In the genomic region with DNA sequence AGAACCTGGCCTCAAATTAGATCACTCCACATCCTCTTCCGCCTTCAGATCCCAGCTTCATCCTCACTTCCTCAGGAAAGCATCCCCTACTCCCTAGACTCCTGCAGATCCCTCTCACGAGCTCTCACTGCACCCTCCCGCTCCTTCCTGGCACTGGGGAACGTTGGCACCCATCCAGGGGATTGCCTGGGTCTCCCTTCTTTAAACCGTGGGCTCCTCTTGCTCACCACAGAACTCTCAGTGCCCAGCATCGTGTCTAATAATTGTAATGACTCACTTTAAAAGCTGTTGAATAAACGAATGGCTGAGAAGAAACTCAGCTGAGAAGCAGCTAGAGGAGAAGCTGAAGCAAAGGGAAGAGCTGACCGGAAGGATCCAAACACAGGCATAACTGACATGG, we compare ENCODE assay signal across 27 cellular contexts. TPM values are rescaled to one million over a fixed set of nuclear protein-coding genes. Genes with fewer than 3 reads are reported as not detected.
DNase-seq lines count a peak whose midpoint lies in the region; FAIRE-seq and TF ChIP-seq lines count a peak whose summit lies in the region.
"Had no signal": no experiment of that assay in that cellular context is flagged by ENCODE, and none has a peak within 500 bp of the region (broad histone marks: within the 10 kb centered on the region; RNA-seq: fewer than 3 reads in every experiment).

No MANE protein-coding gene starts in this region.

- no peak overlapping the region for H2BK5ac ChIP-seq in H1 (ENCODE audit: low read depth, low read length)

- CTCF ChIA-PET in H1 (lab: Charles Lee; ENCODE audit: partially characterized antibody): interaction anchor here (1.1 to 2.0 kb wide), 3 partner anchors 14 to 370 kb away, joined by 3 to 4 read pairs (median 3); no protein-coding TSS in a partner anchor

- peaks cover 0 to 2% (median 0%) of the 10 kb centered on the region in 7 donors for H3K9me3 Mint-ChIP-seq in CD14-positive monocyte
- H3K9me3 Mint-ChIP-seq: activated T-cell treated with anti-CD3 and anti-CD28 coated beads, Interleukin-2, amount 50 U/mL, for 4 hours had no signal

- peaks cover 0 to 2% (median 0%) of the 10 kb centered on the region in 3 donors for H3K27me3 Mint-ChIP-seq in CD14-positive monocyte (ENCODE audit: low read depth in 3 of 3)

- no peak overlapping the region for H3K4ac ChIP-seq in H1 (replicated peaks; ENCODE audit: insufficient read length, low read depth, low read length)

- H3K36me3 ChIP-seq in BLaER1 (peaks cover 74% of the 10 kb centered on the region), SU-DHL-6 (ENCODE audit: low read length) (peaks cover 3% of the 10 kb centered on the region; the same call in 1 of the 2 replicates), H1 (ENCODE audit: control insufficient read depth in 2 of 4, insufficient read depth in 4 of 4, low read length in 3 of 4) (no peaks in the 10 kb centered on the region)
- H3K36me3 ChIP-seq: transverse colon, WERI-Rb-1 had no signal

- TF ChIP-seq EP300 in H1 (IDR thresholded peaks at IDR 0.05; ENCODE audit: borderline replicate concordance in 1 of 2, low read depth in 2 of 2, low read length in 2 of 2): no peak

- H2AFZ ChIP-seq in SU-DHL-6 (ENCODE audit: low read depth, low read length, severe bottlenecking) (no peak overlapping the region), H1 (ENCODE audit: low read length) (no peak overlapping the region)

- H3K79me1 ChIP-seq in H1 (ENCODE audit: low read depth, low read length): no peaks in the 10 kb centered on the region

- H2BK120ac ChIP-seq in H1 (replicated peaks; ENCODE audit: low read depth, low read length): no peak overlapping the region

- H3K27ac ChIP-seq in BLaER1 (peak overlapping the region; percentile 40; the same call in 1 of the 2 replicates), SU-DHL-6 (ENCODE audit: low read depth, low read length) (peak overlapping the region; percentile 30), H1 (ENCODE audit: low read depth, low read length) (no peak overlapping the region)
- H3K27ac ChIP-seq: coronary artery, psoas muscle, WERI-Rb-1 had no signal

- no peak for FAIRE-seq in H1 (lab: Jason Lieb, UNC)
- no peak for FAIRE-seq in GM12892 (lab: Jason Lieb, UNC)
- FAIRE-seq: bronchial epithelial cell, keratinocyte, small intestine had no signal

- no peak overlapping the region for H3K18ac ChIP-seq in H1 (ENCODE audit: extremely low read depth, low read length)

- POLR2A ChIA-PET in H1 (lab: Charles Lee; ENCODE audit: partially characterized antibody): no interaction called here

- no peak overlapping the region for H3K14ac ChIP-seq in H1 (ENCODE audit: insufficient read length)

- H3F3A ChIP-seq in SU-DHL-6 (ENCODE audit: insufficient read depth): peaks cover 27% of the 10 kb centered on the region

- intact Hi-C loops in CD14-positive monocyte (cut with micrococcal nuclease): no loop called here

- 0 out of 2 replicates have a peak overlapping the region, but pooled peaks have one; percentile 48 for H4K8ac ChIP-seq in H1 (ENCODE audit: extremely low read depth, insufficient read depth, low read length)

- TF ChIP-seq RAD21 in H1 (IDR thresholded peaks at IDR 0.05 in 1 of 2, conservative IDR thresholded peaks at IDR 0.05 in 1 of 2; ENCODE audit: low read depth in 2 of 2, low read length in 2 of 2): no peak

- H3K9ac ChIP-seq in BLaER1 (0 out of 2 replicates have a peak overlapping the region, but pooled peaks have one; percentile 0), SU-DHL-6 (ENCODE audit: low read length) (no peak overlapping the region), H1 (replicated peaks in 1 of 4; ENCODE audit: extremely low read depth in 1 of 4, low read depth in 3 of 4, low read length in 3 of 4) (no peak overlapping the region)

- WGBS in H1 (ENCODE audit: extremely low coverage in 1 of 2, insufficient coverage in 1 of 2, insufficient read length in 1 of 2, insufficient replicate concordance in 2 of 2, low coverage in 1 of 2, low lambda C conversion rate in 2 of 2, missing lambda C conversion rate in 1 of 2), 2 experiments: 75% methylated on average over 8 of the region's 8 CpGs; no CpG with 5 or more reads in 1 of the 2 experiments

- peak overlapping the region in 4 of 7 donors; percentile 8 to 63 (median 26) for H3K27ac Mint-ChIP-seq in CD14-positive monocyte

- H3K9me2 ChIP-seq in SU-DHL-6 (replicated peaks; ENCODE audit: insufficient read depth, low read length): no peaks in the 10 kb centered on the region

- no peaks in the 10 kb centered on the region; the same call in 1 of the 2 replicates for H3K9me3 ChIP-seq in BLaER1
- no peaks in the 10 kb centered on the region for H3K9me3 ChIP-seq in SU-DHL-6 (ENCODE audit: insufficient read depth, low read length)
- H3K9me3 ChIP-seq in H1 (ENCODE audit: insufficient read depth in 2 of 2, low read depth in 1 of 2, low read length in 1 of 2): no peaks in the 10 kb centered on the region
- H3K9me3 ChIP-seq: psoas muscle, transverse colon had no signal

- no peak overlapping the region for H2BK20ac ChIP-seq in H1 (ENCODE audit: low read length)

- H2BK12ac ChIP-seq in H1 (ENCODE audit: low read depth, low read length): no peak overlapping the region

- TF ChIP-seq POLR2A in H1 (IDR thresholded peaks at IDR 0.05; ENCODE audit: control extremely low read depth in 1 of 2, low read depth in 2 of 2, low read length in 2 of 2) (no peak), GM12892 (IDR thresholded peaks at IDR 0.05; ENCODE audit: low read depth, low read length) (no peak)

- peak overlapping the region; percentile 91 for H3K4me2 ChIP-seq in BLaER1
- H3K4me2 ChIP-seq in SU-DHL-6 (ENCODE audit: low read depth, low read length, poor library complexity, severe bottlenecking): no peak overlapping the region
- no peak overlapping the region for H3K4me2 ChIP-seq in H1 (ENCODE audit: insufficient read depth in 1 of 2, low read depth in 2 of 2, low read length in 2 of 2)

- no peak overlapping the region for H2AK5ac ChIP-seq in H1 (ENCODE audit: low read depth, low read length)

- no peak for TF ChIP-seq CTCF in CD14-positive monocyte (IDR thresholded peaks at IDR 0.05)
- TF ChIP-seq CTCF in SU-DHL-6 (IDR thresholded peaks at IDR 0.05; ENCODE audit: insufficient read depth, low read length, poor library complexity, severe bottlenecking): no peak
- TF ChIP-seq CTCF in H1 (IDR thresholded peaks at IDR 0.05; ENCODE audit: control extremely low read depth in 1 of 3, insufficient read depth in 1 of 3, low read depth in 1 of 3, low read length in 3 of 3): no peak

- H3K4me3 ChIP-seq in BLaER1 (no peak overlapping the region), SU-DHL-6 (ENCODE audit: insufficient read depth, low read length, poor library complexity, severe bottlenecking) (no peak overlapping the region), H1 (ENCODE audit: extremely low read depth in 1 of 4, insufficient read depth in 2 of 4, low read depth in 3 of 4, low read length in 4 of 4) (no peak overlapping the region)
- H3K4me3 ChIP-seq: coronary artery, lung, psoas muscle, transverse colon had no signal

- H3K4me1 Mint-ChIP-seq in CD14-positive monocyte: peaks cover 25% of the 10 kb centered on the region

- H3K23me2 ChIP-seq in H1 (ENCODE audit: low read depth, low read length): no peaks in the 10 kb centered on the region

- H4K91ac ChIP-seq in H1 (replicated peaks; ENCODE audit: insufficient read length, low read length): no peak overlapping the region

- H3K56ac ChIP-seq in H1 (replicated peaks; ENCODE audit: insufficient read length, low read depth, low read length): no peak overlapping the region

- H3K79me2 ChIP-seq in SU-DHL-6 (ENCODE audit: insufficient read depth, low read length) (peaks cover 35% of the 10 kb centered on the region), H1 (ENCODE audit: control insufficient read depth in 1 of 2, insufficient read depth in 2 of 2, low read length in 2 of 2) (no peaks in the 10 kb centered on the region)

- peaks cover 40 to 57% of the 10 kb centered on the region in 2 donors for H3K36me3 Mint-ChIP-seq in CD14-positive monocyte

- H3K4me1 ChIP-seq in BLaER1 (peaks cover 56% of the 10 kb centered on the region), H1 (replicated peaks in 1 of 4; ENCODE audit: control insufficient read depth in 3 of 4, insufficient read depth in 4 of 4, low read length in 3 of 4) (no peaks in the 10 kb centered on the region)
- H3K4me1 ChIP-seq: psoas muscle had no signal

- DNase-seq in CD14-positive monocyte (ENCODE audit: low spot score): no peak
- no peak for DNase-seq in H1 (ENCODE audit: low read depth in 1 of 2, low spot score in 2 of 2)
- DNase-seq in NCI-H1436 treated with DMSO at 0.1 percent for 48 hours (lab: John Stamatoyannopoulos, UW): no peak
- DNase-seq in Kasumi-1 (lab: John Stamatoyannopoulos, UW): no peak
- DNase-seq in GM12892 (ENCODE audit: insufficient read length): no peak
- DNase-seq: activated CD4-positive, alpha-beta T cell treated with anti-CD3 and anti-CD28 coated beads, Interleukin-2, amount 50 U/mL, for 4 hours; activated T-cell treated with anti-CD3 and anti-CD28 coated beads, Interleukin-2, amount 50 U/mL, for 4 hours; amniotic stem cell; DND-41; NCI-H1105; NCI-H2081 treated with DMSO at 0.1 percent for 48 hours; NCI-H446 treated with DMSO at 0.1 percent for 48 hours; NK-92 treated with Interleukin-12 subunit alpha and Interleukin-12 subunit beta, amount 100 ng/mL, for 24 hours; RPMI8226; small intestine; stimulated activated CD4-positive, alpha-beta T cell treated with anti-CD3 and anti-CD28 coated beads, Interleukin-2, amount 100 ng/mL, for 48 hours; T-helper 2 cell; transverse colon; WERI-Rb-1 had no signal

- peaks cover 71% of the 10 kb centered on the region for H4K20me1 ChIP-seq in BLaER1
- no peaks in the 10 kb centered on the region for H4K20me1 ChIP-seq in SU-DHL-6 (ENCODE audit: low read depth, low read length)
- H4K20me1 ChIP-seq in H1 (replicated peaks in 1 of 2; ENCODE audit: control insufficient read depth in 1 of 2, insufficient read depth in 2 of 2, low read length in 2 of 2): no peaks in the 10 kb centered on the region

- H3K4me3 Mint-ChIP-seq in CD14-positive monocyte: no peak overlapping the region
- H3K4me3 Mint-ChIP-seq: activated T-cell treated with anti-CD3 and anti-CD28 coated beads, Interleukin-2, amount 50 U/mL, for 4 hours had no signal

- H2BK15ac ChIP-seq in H1 (ENCODE audit: low read length): no peak overlapping the region

- no peak overlapping the region for H4K5ac ChIP-seq in H1 (ENCODE audit: insufficient read length, low read depth, low read length)

- no peak overlapping the region for H3K23ac ChIP-seq in H1 (ENCODE audit: insufficient read length)

- H3K27me3 ChIP-seq in BLaER1 (no peaks in the 10 kb centered on the region), SU-DHL-6 (ENCODE audit: low read length) (no peaks in the 10 kb centered on the region), H1 (replicated peaks in 1 of 4; ENCODE audit: control insufficient read depth in 3 of 4, extremely low read depth in 1 of 4, insufficient read depth in 3 of 4, low read length in 3 of 4) (no peaks in the 10 kb centered on the region)
- H3K27me3 ChIP-seq: transverse colon had no signal

RNA-seq across cellular contexts. Expression of a gene that starts 20.4 kb away (rescaled TPM):
- polyA plus RNA-seq in CD14-positive monocyte: 1 to 10 TPM in 1 of 2 donors, under 1 TPM in 1; 0.96 to 1.2 TPM
- total RNA-seq in H1 (2021; fragmentation: NEBNext Ultra II Directional; extraction: Animal tissue kit (Norgen Biotek cat#: 25700)): 0.07 and 0.08 TPM in 2 replicates
- polyA plus RNA-seq in H1 (2011; rRNA removed): 0.05 TPM in 2 replicates
- polyA plus RNA-seq in H1 (2011; cell fraction: cytosol; rRNA removed): 0.13 TPM
- 0.20 TPM for polyA plus RNA-seq in H1 (2011; cell fraction: nucleus; rRNA removed)
- 0.03 to 0.09 TPM in 2 of 4 replicates, not detected in the others for polyA plus RNA-seq in H1 (2012, experiment 1 of 2)
- polyA plus RNA-seq in H1 (2012, experiment 2 of 2): not detected
- polyA plus RNA-seq in H1 (2013, experiment 1 of 2): 0.10 TPM
- polyA plus RNA-seq in H1 (2013, experiment 2 of 2): 0.04 TPM
- 0.05 and 0.09 TPM in 2 replicates for polyA minus RNA-seq in H1 (2011; rRNA and poly(A)+ RNA removed)
- polyA minus RNA-seq in H1 (2011; cell fraction: cytosol; rRNA and poly(A)+ RNA removed): not detected
- 0.20 TPM for polyA minus RNA-seq in H1 (2011; cell fraction: nucleus; rRNA and poly(A)+ RNA removed)
- 8.8 TPM for polyA plus RNA-seq in GM12892 (2012; ENCODE audit: missing spikeins)
- total RNA-seq: glomerular endothelial cell had no signal
